9 cellular contexts compared by ENCODE assay signal in genomic region chr3:138774529-138775253, GRCh38.
DNase-seq lines count a peak whose midpoint lies in the region; ATAC-seq, FAIRE-seq and TF ChIP-seq lines count a peak whose summit lies in the region.
"Had no signal": no experiment of that assay in that cellular context is flagged by ENCODE, and none has a peak within 500 bp of the region (broad histone marks: within the 10 kb centered on the region; RNA-seq: fewer than 3 reads in every experiment).

No MANE protein-coding gene starts in this region.

- no peaks in the 10 kb centered on the region for H3K9me3 ChIP-seq in keratinocyte (ENCODE audit: control insufficient read depth, low read depth, low read length)

- H3K27ac Mint-ChIP-seq in brain, result peak overlapping the region; percentile 83 to 99 (median 97)

- peaks cover 27% of the 10 kb centered on the region for H3K4me1 ChIP-seq in keratinocyte (ENCODE audit: control insufficient read depth, extremely low read depth, insufficient read depth, low read length)

- H3K9me3 Mint-ChIP-seq in brain, result peaks cover 3 to 18% (median 8%) of the 10 kb centered on the region in 5 experiments

- H2AFZ ChIP-seq in keratinocyte (ENCODE audit: control insufficient read depth, low read length), result peak overlapping the region; percentile 26

- no peaks in the 10 kb centered on the region for H3K9me1 ChIP-seq in keratinocyte (ENCODE audit: control insufficient read depth, extremely low read depth, insufficient read depth, low read length)

- peaks cover 35% of the 10 kb centered on the region for H3K36me3 Mint-ChIP-seq in brain

- no peaks in the 10 kb centered on the region for H4K20me1 ChIP-seq in keratinocyte (ENCODE audit: control insufficient read depth, extremely low read depth, insufficient read depth, low read length)

- H3K36me3 ChIP-seq in keratinocyte (ENCODE audit: control insufficient read depth in 2 of 2, extremely low read depth in 1 of 2, insufficient read depth in 2 of 2, low read length in 2 of 2), result peaks cover 0 to 3% of the 10 kb centered on the region in 2 experiments

- peak; percentile 22 for DNase-seq in activated naive CD4-positive, alpha-beta T cell treated with Interleukin-2 at 50 U/mL for 16 hours
- DNase-seq in activated naive CD4-positive, alpha-beta T cell (lab: John Stamatoyannopoulos, UW), result no peak
- DNase-seq in NCI-H510A (lab: John Stamatoyannopoulos, UW), result peak; percentile 27
- peak; percentile 91 for DNase-seq in keratinocyte (ENCODE audit: low read depth, low spot score)
- DNase-seq in stimulated activated naive CD8-positive, alpha-beta T cell treated with anti-CD3 and anti-CD28 coated beads, Interleukin-15, Interleukin-2, amounts not matched to agents 100 U/mL and 50 U/mL, for 24 hours, result peak; percentile 10

- H3K27me3 Mint-ChIP-seq in brain, result no peaks in the 10 kb centered on the region

- H3K4me3 Mint-ChIP-seq in brain, result peak overlapping the region in 4 of 5 experiments; percentile 42 to 67 (median 62)

- H3K9ac ChIP-seq in keratinocyte (ENCODE audit: control insufficient read depth, extremely low read depth, insufficient read depth, low read length), result peak overlapping the region; percentile 66

- FAIRE-seq in keratinocyte (lab: Jason Lieb, UNC), result peak; percentile 92
- FAIRE-seq: colon had no signal

- peaks cover 18% of the 10 kb centered on the region for H3K79me2 ChIP-seq in keratinocyte (ENCODE audit: control insufficient read depth, insufficient read depth, low read length)

- peak overlapping the region; percentile 47 for H3K4me2 ChIP-seq in keratinocyte (ENCODE audit: control insufficient read depth, extremely low read depth, insufficient read depth, low read depth, low read length)

- H3K27me3 ChIP-seq in keratinocyte (ENCODE audit: control insufficient read depth, extremely low read depth, insufficient read depth, low read length), result no peaks in the 10 kb centered on the region

- H3K4me1 Mint-ChIP-seq in brain, result peaks cover 38% of the 10 kb centered on the region

- no peak for TF ChIP-seq CTCF in brain (conservative IDR thresholded peaks at IDR 0.05)
- TF ChIP-seq CTCF in keratinocyte (optimal IDR thresholded peaks at IDR 0.05 in 1 of 3, IDR thresholded peaks at IDR 0.05 in 1 of 3, conservative IDR thresholded peaks at IDR 0.05 in 1 of 3; ENCODE audit: extremely low read depth in 1 of 3, insufficient read depth in 2 of 3, low read length in 3 of 3), result peak in 1 of 3 experiments; percentile 26

- ATAC-seq in HG03520 (IDR thresholded peaks at IDR 0.05; ENCODE audit: unreplicated experiment), result peak; percentile 60
- peak; percentile 95 for ATAC-seq in stimulated activated naive CD8-positive, alpha-beta T cell treated with anti-CD3 and anti-CD28 coated beads, Interleukin-15, Interleukin-2, amounts not matched to agents 100 U/mL and 50 U/mL, for 24 hours
- no peak for ATAC-seq in HG02623 (IDR thresholded peaks at IDR 0.05; ENCODE audit: unreplicated experiment)

- H3K27ac ChIP-seq in keratinocyte (ENCODE audit: control insufficient read depth, insufficient read depth, low read length), result peak overlapping the region; percentile 95

- H3K4me3 ChIP-seq in keratinocyte (ENCODE audit: control insufficient read depth in 2 of 3, extremely low read depth in 1 of 3, insufficient read depth in 2 of 3, low read depth in 1 of 3, low read length in 3 of 3), result peak overlapping the region in 1 of 3 experiments; percentile 0

- dilution Hi-C loops in keratinocyte (cut with MboI; ENCODE audit: extremely low pct_ligation_motif_present, low sequenced_read_pairs), result no loop called here

Comparison
In these comparisons a context has a peak if more than half of its experiments do, and no peak if none do; other contexts are left out.
1. DNase-seq: peak in activated naive CD4-positive, alpha-beta T cell treated with Interleukin-2 at 50 U/mL for 16 hours (single experiment), NCI-H510A (single experiment), keratinocyte (single experiment) and stimulated activated naive CD8-positive, alpha-beta T cell treated with anti-CD3 and anti-CD28 coated beads, Interleukin-15, Interleukin-2, amounts not matched to agents 100 U/mL and 50 U/mL, for 24 hours (single experiment); none in activated naive CD4-positive, alpha-beta T cell (0 of 4).